28 cellular contexts compared by ENCODE assay signal in the genomic region with DNA sequence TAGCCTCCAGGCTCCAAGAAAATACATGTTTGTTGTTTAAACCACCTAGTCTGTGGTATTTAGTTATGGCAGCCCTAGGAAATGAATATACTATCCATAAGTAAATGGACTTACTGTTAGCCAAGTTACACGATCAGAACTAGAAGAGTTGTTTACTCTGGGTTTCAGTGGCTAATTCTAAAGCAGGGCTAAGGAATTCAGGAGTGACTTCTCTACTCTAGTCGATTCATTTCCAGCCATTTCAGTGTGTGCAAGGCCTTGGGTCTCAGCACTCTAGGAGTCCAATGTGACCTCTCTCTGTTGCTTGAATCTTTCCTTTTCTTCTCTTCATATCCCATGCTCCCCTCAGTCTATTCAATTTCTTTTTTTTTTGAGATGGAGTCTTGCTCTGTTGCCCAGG.
"Had no signal": no experiment of that assay in that cellular context is flagged by ENCODE, and none has a peak within 500 bp of the region (broad histone marks: within the 10 kb centered on the region; RNA-seq: fewer than 3 reads in every experiment).

No MANE protein-coding gene starts in this region.

- H3K36me3 ChIP-seq: brain microvascular endothelial cell, colonic mucosa, esophagus squamous epithelium, gastroesophageal sphincter had no signal

- H3K27me3 Mint-ChIP-seq: activated CD4-positive, alpha-beta memory T cell treated with anti-CD3 and anti-CD28 coated beads, Interleukin-2, amount 10 ng/mL, durations not matched to agents 7 days and 5 days; activated CD4-positive, alpha-beta T cell treated with anti-CD3 and anti-CD28 coated beads for 36 hours; activated CD4-positive, alpha-beta T cell treated with anti-CD3 and anti-CD28 coated beads, Interleukin-2, amount 10 ng/mL, durations not matched to agents 24 days and 14 days; activated naive CD8-positive, alpha-beta T cell; activated T-cell treated with anti-CD3 and anti-CD28 coated beads, Interleukin-2, amount 50 U/mL, for 24 hours; central memory CD8-positive, alpha-beta T cell; T-helper 17 cell had no signal

- H3K4me3 Mint-ChIP-seq: activated CD4-positive, alpha-beta memory T cell treated with anti-CD3 and anti-CD28 coated beads, Interleukin-2, amount 10 ng/mL, durations not matched to agents 7 days and 5 days; activated CD4-positive, alpha-beta T cell treated with anti-CD3 and anti-CD28 coated beads for 36 hours; activated CD4-positive, alpha-beta T cell treated with anti-CD3 and anti-CD28 coated beads, Interleukin-2, amount 10 ng/mL, durations not matched to agents 24 days and 14 days; activated naive CD4-positive, alpha-beta T cell treated with anti-CD3 and anti-CD28 coated beads, Interleukin-2, amount 10 ng/mL, durations not matched to agents 7 days and 5 days; activated naive CD8-positive, alpha-beta T cell; activated T-cell treated with anti-CD3 and anti-CD28 coated beads, Interleukin-2, amount 50 U/mL, for 24 hours; activated T-cell treated with anti-CD3 and anti-CD28 coated beads, Interleukin-2, amount 50 U/mL, for 72 hours; central memory CD8-positive, alpha-beta T cell; T-helper 17 cell; T-helper 2 cell treated with Interferon-gamma antibody and Interleukin-4, amounts not matched to agents 5 μg/mL and 100 μg/mL, for 36 hours had no signal

- ATAC-seq: activated CD4-positive, alpha-beta T cell treated with anti-CD3 and anti-CD28 coated beads for 36 hours; activated T-cell treated with anti-CD3 and anti-CD28 coated beads, Interleukin-2, amount 50 U/mL, for 72 hours; gastroesophageal sphincter; T-helper 17 cell had no signal

- DNase-seq: activated CD4-positive, alpha-beta memory T cell treated with anti-CD3 and anti-CD28 coated beads, Interleukin-2, amount 10 ng/mL, durations not matched to agents 7 days and 5 days; activated CD4-positive, alpha-beta T cell treated with anti-CD3 and anti-CD28 coated beads for 36 hours; activated CD4-positive, alpha-beta T cell treated with anti-CD3 and anti-CD28 coated beads, Interleukin-2, amount 10 ng/mL, durations not matched to agents 24 days and 14 days; activated CD4-positive, alpha-beta T cell treated with anti-CD3 and anti-CD28 coated beads, Interleukin-2, amount 50 U/mL, for 4 hours; activated CD4-positive, CD25-positive, alpha-beta regulatory T cell; activated CD4-positive, CD25-positive, alpha-beta regulatory T cell treated with anti-CD3 and anti-CD28 coated beads, Interleukin-2, amount 50 U/mL, for 72 hours; activated CD8-positive, alpha-beta memory T cell treated with anti-CD3 and anti-CD28 coated beads, Interleukin-2, amount 50 U/mL, for 48 hours; activated gamma-delta T cell; activated naive CD4-positive, alpha-beta T cell; activated naive CD4-positive, alpha-beta T cell treated with anti-CD3 and anti-CD28 coated beads, Interleukin-2, amount 10 ng/mL, durations not matched to agents 7 days and 5 days; activated T-cell treated with anti-CD3 and anti-CD28 coated beads for 4 hours; activated T-cell treated with anti-CD3 and anti-CD28 coated beads, Interleukin-2, amount 50 U/mL, for 24 hours; activated T-cell treated with anti-CD3 and anti-CD28 coated beads, Interleukin-2, amount 50 U/mL, for 72 hours; amniotic stem cell; anterior cingulate cortex; colonic mucosa; effector CD8-positive, alpha-beta T cell; esophagus squamous epithelium; foreskin melanocyte; T-helper 1 cell; T-helper 17 cell; T1000 had no signal

- H3K4me1 ChIP-seq: colonic mucosa, esophagus squamous epithelium, gastroesophageal sphincter had no signal

- H3K4me1 Mint-ChIP-seq: activated CD4-positive, alpha-beta T cell treated with anti-CD3 and anti-CD28 coated beads for 36 hours; activated CD4-positive, alpha-beta T cell treated with anti-CD3 and anti-CD28 coated beads, Interleukin-2, amount 10 ng/mL, durations not matched to agents 24 days and 14 days; activated naive CD4-positive, alpha-beta T cell treated with anti-CD3 and anti-CD28 coated beads, Interleukin-2, amount 10 ng/mL, durations not matched to agents 7 days and 5 days; central memory CD8-positive, alpha-beta T cell had no signal

- H3K27me3 ChIP-seq: brain microvascular endothelial cell, colonic mucosa, esophagus squamous epithelium, gastroesophageal sphincter had no signal

- H3K4me3 ChIP-seq: colonic mucosa, esophagus squamous epithelium, gastroesophageal sphincter had no signal

- H3K9me3 ChIP-seq: colonic mucosa, esophagus squamous epithelium, gastroesophageal sphincter had no signal

- H3K9me3 Mint-ChIP-seq: central memory CD8-positive, alpha-beta T cell had no signal

- H3K27ac Mint-ChIP-seq: activated CD4-positive, alpha-beta memory T cell treated with anti-CD3 and anti-CD28 coated beads, Interleukin-2, amount 10 ng/mL, durations not matched to agents 7 days and 5 days; activated CD4-positive, alpha-beta T cell treated with anti-CD3 and anti-CD28 coated beads for 36 hours; activated CD4-positive, alpha-beta T cell treated with anti-CD3 and anti-CD28 coated beads, Interleukin-2, amount 10 ng/mL, durations not matched to agents 24 days and 14 days; activated naive CD4-positive, alpha-beta T cell treated with anti-CD3 and anti-CD28 coated beads, Interleukin-2, amount 10 ng/mL, durations not matched to agents 7 days and 5 days; activated naive CD8-positive, alpha-beta T cell; activated T-cell treated with anti-CD3 and anti-CD28 coated beads, Interleukin-2, amount 50 U/mL, for 24 hours; activated T-cell treated with anti-CD3 and anti-CD28 coated beads, Interleukin-2, amount 50 U/mL, for 72 hours; T-helper 17 cell; T-helper 2 cell treated with Interferon-gamma antibody and Interleukin-4, amounts not matched to agents 5 μg/mL and 100 μg/mL, for 36 hours had no signal

- H3K27ac ChIP-seq: brain microvascular endothelial cell, colonic mucosa, epithelial cell of prostate, esophagus squamous epithelium, gastroesophageal sphincter had no signal
